ENCODE assay signal across 21 cellular contexts in the genomic region with DNA sequence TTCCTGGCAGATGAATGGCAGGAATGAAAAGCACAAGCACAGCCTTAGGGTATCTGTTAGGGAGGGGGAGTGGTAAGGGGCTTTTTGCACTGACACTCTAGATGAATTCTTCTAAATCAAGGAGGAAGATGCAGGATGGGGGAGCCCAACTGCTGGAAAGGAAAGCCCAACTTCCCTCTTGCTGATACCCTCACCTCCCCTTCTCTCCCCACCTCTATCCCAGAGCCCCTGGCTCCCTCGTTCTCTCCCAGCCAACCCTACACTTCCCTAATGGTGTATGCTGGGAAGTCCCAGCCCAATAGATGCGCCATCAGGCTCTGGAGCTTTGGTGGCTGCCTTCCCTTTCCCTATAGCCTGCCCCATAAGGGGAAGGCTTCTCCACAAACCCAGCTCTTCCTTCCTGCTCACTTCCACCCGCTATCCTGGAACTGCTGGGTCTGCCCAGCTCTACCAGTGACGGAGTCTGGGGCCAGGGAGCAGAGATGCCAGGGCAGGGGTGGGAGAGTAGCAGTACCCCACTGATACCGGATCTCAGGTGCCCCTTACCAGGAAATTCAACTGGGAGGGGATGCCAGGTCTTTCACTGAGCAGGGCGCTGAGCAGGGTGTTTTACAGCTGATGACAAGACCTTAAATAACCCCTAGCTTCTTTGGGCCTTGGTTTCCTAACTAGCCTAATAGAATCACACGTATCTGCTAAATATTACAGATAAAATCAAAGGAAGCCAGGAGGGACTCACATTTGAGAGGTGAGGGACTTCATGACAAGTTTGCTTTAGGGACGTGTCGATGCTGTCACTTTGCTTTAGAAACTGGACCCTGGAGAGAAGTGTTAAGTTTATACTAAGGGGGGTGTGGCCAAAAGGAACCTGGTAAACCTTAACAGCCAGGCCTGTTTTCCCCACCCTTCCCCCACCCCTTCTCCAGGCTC.
DNase-seq lines count a peak whose midpoint lies in the region; ATAC-seq and TF ChIP-seq lines count a peak whose summit lies in the region.
"Had no signal": no experiment of that assay in that cellular context is flagged by ENCODE, and none has a peak within 500 bp of the region (broad histone marks: within the 10 kb centered on the region; RNA-seq: fewer than 3 reads in every experiment).

No MANE protein-coding gene starts in this region.

- in situ Hi-C loops in HAP-1 (cut with MboI; ENCODE audit: low sequenced_read_pairs): no loop called here

- peaks cover 9% of the 10 kb centered on the region for H3K36me3 Mint-ChIP-seq in activated naive CD4-positive, alpha-beta T cell treated with anti-CD3 and anti-CD28 coated beads, Interleukin-2, amount 50 U/mL, for 24 hours
- H3K36me3 Mint-ChIP-seq in T-cell: peaks cover 22% of the 10 kb centered on the region
- H3K36me3 Mint-ChIP-seq in glutamatergic neuron (ENCODE audit: unreplicated experiment): peaks cover 10% of the 10 kb centered on the region

- TF ChIP-seq CTCF in glutamatergic neuron (IDR thresholded peaks at IDR 0.05; ENCODE audit: partially characterized antibody, unreplicated experiment): no peak

- H3K27ac ChIP-seq in stomach smooth muscle (ENCODE audit: low read length): peak overlapping the region; percentile 74
- H3K27ac ChIP-seq: BLaER1 treated with 17β-estradiol and CSF1 and Interleukin-3, amounts not matched to agents 10 nM and 100 nM; HL-60 had no signal

- POLR2A ChIA-PET in T-cell (lab: Charles Lee): interaction anchor here in 1 of 2 donors (1.3 kb wide), 1 partner anchor 14 kb away, joined by 3 read pairs; no protein-coding TSS in a partner anchor

- peaks cover 40% of the 10 kb centered on the region for H3K4me1 ChIP-seq in stomach smooth muscle (ENCODE audit: control insufficient read depth, insufficient read depth, low read length)
- no peaks in the 10 kb centered on the region for H3K4me1 ChIP-seq in HAP-1

- H3K9ac ChIP-seq in stomach smooth muscle (ENCODE audit: low read length in 2 of 2): no peak overlapping the region
- H3K9ac ChIP-seq: BLaER1 treated with 17β-estradiol and CSF1 and Interleukin-3, amounts not matched to agents 10 nM and 100 nM had no signal

- no peaks in the 10 kb centered on the region for H3K9me3 Mint-ChIP-seq in activated naive CD4-positive, alpha-beta T cell treated with anti-CD3 and anti-CD28 coated beads, Interleukin-2, amount 50 U/mL, for 24 hours
- H3K9me3 Mint-ChIP-seq in T-cell (no peaks in the 10 kb centered on the region), glutamatergic neuron (ENCODE audit: unreplicated experiment) (peaks cover 6% of the 10 kb centered on the region)
- H3K9me3 Mint-ChIP-seq: activated CD4-positive, alpha-beta T cell treated with anti-CD3 and anti-CD28 coated beads, Interleukin-2, amount 10 ng/mL, durations not matched to agents 24 days and 14 days; IgD-negative memory B cell had no signal

- CTCF ChIA-PET in T-cell (lab: Charles Lee): no interaction called here

- ATAC-seq in T-cell (replicated peaks in 1 of 4) (no peak), GM19467 (IDR thresholded peaks at IDR 0.05; ENCODE audit: unreplicated experiment) (no peak)
- ATAC-seq: mucosa of descending colon had no signal

- no peak overlapping the region for H3K4me3 ChIP-seq in stomach smooth muscle (ENCODE audit: low read length in 2 of 2)
- H3K4me3 ChIP-seq in HAP-1: no peak overlapping the region
- H3K4me3 ChIP-seq: BLaER1 treated with 17β-estradiol and CSF1 and Interleukin-3, amounts not matched to agents 10 nM and 100 nM; mucosa of descending colon had no signal

- no peak overlapping the region for H3K4me3 Mint-ChIP-seq in activated naive CD4-positive, alpha-beta T cell treated with anti-CD3 and anti-CD28 coated beads, Interleukin-2, amount 50 U/mL, for 24 hours
- H3K4me3 Mint-ChIP-seq in T-cell (no peak overlapping the region), glutamatergic neuron (ENCODE audit: unreplicated experiment) (peak overlapping the region; percentile 23)
- H3K4me3 Mint-ChIP-seq: activated CD4-positive, alpha-beta T cell treated with anti-CD3 and anti-CD28 coated beads, Interleukin-2, amount 10 ng/mL, durations not matched to agents 24 days and 14 days had no signal

- H3K4me1 Mint-ChIP-seq in activated naive CD4-positive, alpha-beta T cell treated with anti-CD3 and anti-CD28 coated beads, Interleukin-2, amount 50 U/mL, for 24 hours: peaks cover 39% of the 10 kb centered on the region
- H3K4me1 Mint-ChIP-seq in T-cell: peaks cover 18 to 58% (median 25%) of the 10 kb centered on the region in 3 donors
- H3K4me1 Mint-ChIP-seq in glutamatergic neuron (ENCODE audit: low read depth, unreplicated experiment): peaks cover 63% of the 10 kb centered on the region

- peaks cover 4 to 34% of the 10 kb centered on the region in 2 donors for H3K36me3 ChIP-seq in stomach smooth muscle (ENCODE audit: control insufficient read depth in 2 of 2, insufficient read depth in 2 of 2, low read length in 2 of 2)
- H3K36me3 ChIP-seq in HAP-1 (replicated peaks): no peaks in the 10 kb centered on the region; the same call in 1 of the 2 replicates

- no peaks in the 10 kb centered on the region for H3K27me3 Mint-ChIP-seq in activated naive CD4-positive, alpha-beta T cell treated with anti-CD3 and anti-CD28 coated beads, Interleukin-2, amount 50 U/mL, for 24 hours
- H3K27me3 Mint-ChIP-seq in T-cell (no peaks in the 10 kb centered on the region), glutamatergic neuron (ENCODE audit: unreplicated experiment) (peaks cover 10% of the 10 kb centered on the region)
- H3K27me3 Mint-ChIP-seq: activated CD4-positive, alpha-beta T cell treated with anti-CD3 and anti-CD28 coated beads, Interleukin-2, amount 10 ng/mL, durations not matched to agents 24 days and 14 days; IgD-negative memory B cell had no signal

- H3K9me3 ChIP-seq in stomach smooth muscle (ENCODE audit: control insufficient read depth in 2 of 2, low read length in 2 of 2) (no peaks in the 10 kb centered on the region), HAP-1 (no peaks in the 10 kb centered on the region)
- H3K9me3 ChIP-seq: BLaER1 treated with 17β-estradiol and CSF1 and Interleukin-3, amounts not matched to agents 10 nM and 100 nM; mucosa of descending colon had no signal

- DNase-seq in activated naive CD4-positive, alpha-beta T cell treated with anti-CD3 and anti-CD28 coated beads, Interleukin-2, amount 50 U/mL, for 16 hours: no peak
- DNase-seq in T-cell (no peak), glutamatergic neuron (no peak), HAP-1 (ENCODE audit: low spot score in 2 of 2) (no peak), NCI-H82 (lab: John Stamatoyannopoulos, UW) (no peak)
- DNase-seq: activated CD4-positive, alpha-beta T cell treated with anti-CD3 and anti-CD28 coated beads, Interleukin-2, amount 10 ng/mL, durations not matched to agents 24 days and 14 days; activated effector memory CD4-positive, alpha-beta T cell treated with Interleukin-2 at 50 U/mL for 16 hours; DMS 273 treated with DMSO at 0.1 percent for 48 hours; GDM1; mucosa of descending colon; NCI-H1417 treated with DMSO at 0.1 percent for 48 hours; NCI-H524 treated with DMSO at 0.1 percent for 48 hours; SHP77; stimulated activated CD4-positive, alpha-beta T cell treated with anti-CD3 and anti-CD28 coated beads, Interleukin-4, amount 100 ng/mL, for 1 hour; T-helper 1 cell had no signal

- peak overlapping the region; percentile 66 for H3K27ac Mint-ChIP-seq in activated naive CD4-positive, alpha-beta T cell treated with anti-CD3 and anti-CD28 coated beads, Interleukin-2, amount 50 U/mL, for 24 hours
- H3K27ac Mint-ChIP-seq in T-cell (peak overlapping the region; percentile 47 to 49), glutamatergic neuron (ENCODE audit: unreplicated experiment) (peak overlapping the region; percentile 62)
- H3K27ac Mint-ChIP-seq: activated CD4-positive, alpha-beta T cell treated with anti-CD3 and anti-CD28 coated beads, Interleukin-2, amount 10 ng/mL, durations not matched to agents 24 days and 14 days had no signal

- H3K27me3 ChIP-seq in stomach smooth muscle (ENCODE audit: control insufficient read depth in 1 of 2, insufficient read depth in 2 of 2, low read length in 2 of 2) (no peaks in the 10 kb centered on the region), HAP-1 (ENCODE audit: low read depth) (no peaks in the 10 kb centered on the region)
- H3K27me3 ChIP-seq: BLaER1 treated with 17β-estradiol and CSF1 and Interleukin-3, amounts not matched to agents 10 nM and 100 nM had no signal
